26 cellular contexts compared by ENCODE assay signal in genomic region chr14:42654707-42655106, GRCh38.
"Had no signal": no experiment of that assay in that cellular context is flagged by ENCODE, and none has a peak within 500 bp of the region (broad histone marks: within the 10 kb centered on the region; RNA-seq: fewer than 3 reads in every experiment).

No MANE protein-coding gene starts in this region.

- H3K36me3 ChIP-seq: breast epithelium, esophagus muscularis mucosa, heart left ventricle, tibial nerve had no signal

- H3K27ac ChIP-seq: breast epithelium, esophagus muscularis mucosa, foreskin keratinocyte, heart left ventricle, tibial nerve had no signal

- H3K27me3 ChIP-seq: breast epithelium, esophagus muscularis mucosa, foreskin keratinocyte, heart left ventricle, tibial nerve had no signal

- FAIRE-seq: TTC549 had no signal

- H3K4me1 ChIP-seq: breast epithelium, esophagus muscularis mucosa, foreskin keratinocyte, heart left ventricle, tibial nerve had no signal

- DNase-seq: activated CD4-positive, alpha-beta T cell treated with anti-CD3 and anti-CD28 coated beads for 1 hour; activated CD4-positive, alpha-beta T cell treated with anti-CD3 and anti-CD28 coated beads, Interleukin-2, amount 10 ng/mL, durations not matched to agents 7 days and 5 days; activated CD8-positive, alpha-beta memory T cell treated with anti-CD3 and anti-CD28 coated beads, Interleukin-2, amount 10 ng/mL, durations not matched to agents 7 days and 5 days; activated CD8-positive, alpha-beta T cell treated with anti-CD3 and anti-CD28 coated beads for 36 hours; activated naive CD4-positive, alpha-beta T cell; activated T-cell treated with anti-CD3 and anti-CD28 coated beads, Interleukin-2, amount 50 U/mL, for 48 hours; central memory CD4-positive, alpha-beta T cell; foreskin keratinocyte; heart left ventricle; islet precursor cell; left ventricle myocardium superior; naive B cell; nucleus accumbens; posterior cingulate gyrus; right cardiac atrium; stimulated activated CD4-positive, alpha-beta T cell treated with anti-CD3 and anti-CD28 coated beads, Interleukin-2, amount 100 ng/mL, for 48 hours; stimulated activated naive CD4-positive, alpha-beta T cell treated with Interleukin-2 at 50 U/mL for 16 hours; T-helper 9 cell had no signal

- H3K9me3 ChIP-seq: breast epithelium, esophagus muscularis mucosa, heart left ventricle, tibial nerve had no signal

- H3K27me3 Mint-ChIP-seq: activated CD4-positive, alpha-beta T cell treated with anti-CD3 and anti-CD28 coated beads, Interleukin-2, amount 10 ng/mL, durations not matched to agents 7 days and 5 days; activated CD8-positive, alpha-beta memory T cell treated with anti-CD3 and anti-CD28 coated beads, Interleukin-2, amount 10 ng/mL, durations not matched to agents 7 days and 5 days; activated CD8-positive, alpha-beta T cell treated with anti-CD3 and anti-CD28 coated beads for 36 hours; naive B cell had no signal

- ATAC-seq: activated CD8-positive, alpha-beta memory T cell treated with anti-CD3 and anti-CD28 coated beads, Interleukin-2, amount 10 ng/mL, durations not matched to agents 7 days and 5 days; activated CD8-positive, alpha-beta T cell treated with anti-CD3 and anti-CD28 coated beads for 36 hours; activated naive CD4-positive, alpha-beta T cell treated with anti-CD3 and anti-CD28 coated beads, Interleukin-2, amount 50 U/mL, for 72 hours; foreskin keratinocyte; heart left ventricle; left ventricle myocardium superior; right cardiac atrium had no signal

- H3K4me3 Mint-ChIP-seq: activated CD4-positive, alpha-beta T cell treated with anti-CD3 and anti-CD28 coated beads, Interleukin-2, amount 10 ng/mL, durations not matched to agents 7 days and 5 days; activated CD8-positive, alpha-beta memory T cell treated with anti-CD3 and anti-CD28 coated beads, Interleukin-2, amount 10 ng/mL, durations not matched to agents 7 days and 5 days; activated CD8-positive, alpha-beta T cell treated with anti-CD3 and anti-CD28 coated beads for 36 hours; mesothelial cell of epicardium; naive B cell; T-helper 1 cell treated with Interleukin-12 subunit alpha and Interleukin-12 subunit beta and Interleukin-4 antibody, amounts not matched to agents 30 μg/mL and 1 μg/mL, for 36 hours had no signal

- H3K4me1 Mint-ChIP-seq: activated CD4-positive, alpha-beta T cell treated with anti-CD3 and anti-CD28 coated beads, Interleukin-2, amount 10 ng/mL, durations not matched to agents 7 days and 5 days; activated CD8-positive, alpha-beta memory T cell treated with anti-CD3 and anti-CD28 coated beads, Interleukin-2, amount 10 ng/mL, durations not matched to agents 7 days and 5 days; naive B cell had no signal

- H3K27ac Mint-ChIP-seq: activated CD4-positive, alpha-beta T cell treated with anti-CD3 and anti-CD28 coated beads, Interleukin-2, amount 10 ng/mL, durations not matched to agents 7 days and 5 days; activated CD8-positive, alpha-beta memory T cell treated with anti-CD3 and anti-CD28 coated beads, Interleukin-2, amount 10 ng/mL, durations not matched to agents 7 days and 5 days; activated CD8-positive, alpha-beta T cell treated with anti-CD3 and anti-CD28 coated beads for 36 hours; activated naive CD4-positive, alpha-beta T cell treated with anti-CD3 and anti-CD28 coated beads, Interleukin-2, amount 50 U/mL, for 72 hours; activated T-helper 2 cell treated with anti-CD3 and anti-CD28 coated beads, Interferon-gamma antibody, Interleukin-2, Interleukin-4, amounts not matched to agents 10 μg/mL and 5 μg/mL and 100 μg/mL, durations not matched to agents 14 hours and 24 hours and 36 hours; mesothelial cell of epicardium; naive B cell; T-helper 1 cell treated with Interleukin-12 subunit alpha and Interleukin-12 subunit beta and Interleukin-4 antibody, amounts not matched to agents 30 μg/mL and 1 μg/mL, for 36 hours had no signal

- H3K36me3 Mint-ChIP-seq: activated CD8-positive, alpha-beta memory T cell treated with anti-CD3 and anti-CD28 coated beads, Interleukin-2, amount 10 ng/mL, durations not matched to agents 7 days and 5 days; activated naive CD4-positive, alpha-beta T cell treated with anti-CD3 and anti-CD28 coated beads, Interleukin-2, amount 50 U/mL, for 72 hours; mesothelial cell of epicardium; naive B cell had no signal

- H3K4me3 ChIP-seq: breast epithelium, esophagus muscularis mucosa, heart left ventricle, tibial nerve had no signal
